Comparison of ENCODE assay signal across 1 cellular context in the genomic region with DNA sequence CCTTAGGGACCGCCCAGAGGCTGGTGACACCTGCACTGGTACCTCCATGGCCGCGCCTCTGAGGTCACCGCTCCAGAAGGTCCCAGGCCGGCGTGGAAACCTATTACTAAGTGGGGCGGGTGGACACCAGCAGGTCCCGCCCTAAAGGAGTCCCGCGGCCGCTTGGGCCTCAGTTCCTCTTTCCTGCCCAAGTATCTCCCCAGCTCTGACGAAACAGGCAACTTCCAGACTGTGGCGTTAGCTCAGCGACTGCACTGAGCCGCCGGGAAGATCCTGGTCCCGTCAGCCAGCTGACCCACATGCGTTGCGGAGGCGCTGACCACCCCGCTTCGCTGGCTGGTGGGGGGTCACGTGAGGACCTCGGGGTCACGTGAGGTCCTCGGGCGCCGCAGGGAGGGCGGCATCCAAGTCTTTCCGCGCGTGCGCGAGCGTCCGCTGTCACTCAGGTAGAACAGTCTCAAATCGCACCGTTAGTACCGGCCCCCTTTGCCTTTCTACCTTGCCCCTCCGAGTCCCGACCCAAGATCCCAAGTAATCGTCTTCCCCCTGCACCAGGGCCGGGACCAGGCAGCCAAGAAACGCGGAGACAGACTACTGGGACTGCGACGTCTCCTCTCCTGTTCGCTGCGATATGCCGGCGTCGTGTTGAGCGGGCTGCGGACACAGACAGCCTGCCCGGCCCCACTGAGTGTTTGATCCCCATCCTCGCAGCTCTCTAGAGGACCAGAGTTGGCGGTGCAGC.
TF ChIP-seq lines count a peak whose summit lies in the region.

No MANE protein-coding gene starts in this region.

TF ChIP-seq in HepG2, 621 proteins besides CTCF, POLR2A, EP300 and RAD21 (continued from another document and continues in another):
- TF ChIP-seq, protein P1, sequence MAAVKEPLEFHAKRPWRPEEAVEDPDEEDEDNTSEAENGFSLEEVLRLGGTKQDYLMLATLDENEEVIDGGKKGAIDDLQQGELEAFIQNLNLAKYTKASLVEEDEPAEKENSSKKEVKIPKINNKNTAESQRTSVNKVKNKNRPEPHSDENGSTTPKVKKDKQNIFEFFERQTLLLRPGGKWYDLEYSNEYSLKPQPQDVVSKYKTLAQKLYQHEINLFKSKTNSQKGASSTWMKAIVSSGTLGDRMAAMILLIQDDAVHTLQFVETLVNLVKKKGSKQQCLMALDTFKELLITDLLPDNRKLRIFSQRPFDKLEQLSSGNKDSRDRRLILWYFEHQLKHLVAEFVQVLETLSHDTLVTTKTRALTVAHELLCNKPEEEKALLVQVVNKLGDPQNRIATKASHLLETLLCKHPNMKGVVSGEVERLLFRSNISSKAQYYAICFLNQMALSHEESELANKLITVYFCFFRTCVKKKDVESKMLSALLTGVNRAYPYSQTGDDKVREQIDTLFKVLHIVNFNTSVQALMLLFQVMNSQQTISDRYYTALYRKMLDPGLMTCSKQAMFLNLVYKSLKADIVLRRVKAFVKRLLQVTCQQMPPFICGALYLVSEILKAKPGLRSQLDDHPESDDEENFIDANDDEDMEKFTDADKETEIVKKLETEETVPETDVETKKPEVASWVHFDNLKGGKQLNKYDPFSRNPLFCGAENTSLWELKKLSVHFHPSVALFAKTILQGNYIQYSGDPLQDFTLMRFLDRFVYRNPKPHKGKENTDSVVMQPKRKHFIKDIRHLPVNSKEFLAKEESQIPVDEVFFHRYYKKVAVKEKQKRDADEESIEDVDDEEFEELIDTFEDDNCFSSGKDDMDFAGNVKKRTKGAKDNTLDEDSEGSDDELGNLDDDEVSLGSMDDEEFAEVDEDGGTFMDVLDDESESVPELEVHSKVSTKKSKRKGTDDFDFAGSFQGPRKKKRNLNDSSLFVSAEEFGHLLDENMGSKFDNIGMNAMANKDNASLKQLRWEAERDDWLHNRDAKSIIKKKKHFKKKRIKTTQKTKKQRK (IDR thresholded peaks at IDR 0.05; ENCODE audit: low read length): no peak
- TF ChIP-seq, protein P2, sequence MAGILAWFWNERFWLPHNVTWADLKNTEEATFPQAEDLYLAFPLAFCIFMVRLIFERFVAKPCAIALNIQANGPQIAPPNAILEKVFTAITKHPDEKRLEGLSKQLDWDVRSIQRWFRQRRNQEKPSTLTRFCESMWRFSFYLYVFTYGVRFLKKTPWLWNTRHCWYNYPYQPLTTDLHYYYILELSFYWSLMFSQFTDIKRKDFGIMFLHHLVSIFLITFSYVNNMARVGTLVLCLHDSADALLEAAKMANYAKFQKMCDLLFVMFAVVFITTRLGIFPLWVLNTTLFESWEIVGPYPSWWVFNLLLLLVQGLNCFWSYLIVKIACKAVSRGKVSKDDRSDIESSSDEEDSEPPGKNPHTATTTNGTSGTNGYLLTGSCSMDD (CRISPR knock-in tag; IDR thresholded peaks at IDR 0.05): no peak
- no peak for TF ChIP-seq ZSCAN29 (CRISPR knock-in tag; conservative IDR thresholded peaks at IDR 0.05)
- peak; percentile 57 for TF ChIP-seq ZFX (CRISPR knock-in tag; IDR thresholded peaks at IDR 0.05; ENCODE audit: low read depth)
- TF ChIP-seq EHMT2 (IDR thresholded peaks at IDR 0.05; ENCODE audit: borderline replicate concordance, low read depth, low read length): no peak
- no peak for TF ChIP-seq KLF11 (CRISPR knock-in tag; IDR thresholded peaks at IDR 0.05)
- TF ChIP-seq, protein P3, sequence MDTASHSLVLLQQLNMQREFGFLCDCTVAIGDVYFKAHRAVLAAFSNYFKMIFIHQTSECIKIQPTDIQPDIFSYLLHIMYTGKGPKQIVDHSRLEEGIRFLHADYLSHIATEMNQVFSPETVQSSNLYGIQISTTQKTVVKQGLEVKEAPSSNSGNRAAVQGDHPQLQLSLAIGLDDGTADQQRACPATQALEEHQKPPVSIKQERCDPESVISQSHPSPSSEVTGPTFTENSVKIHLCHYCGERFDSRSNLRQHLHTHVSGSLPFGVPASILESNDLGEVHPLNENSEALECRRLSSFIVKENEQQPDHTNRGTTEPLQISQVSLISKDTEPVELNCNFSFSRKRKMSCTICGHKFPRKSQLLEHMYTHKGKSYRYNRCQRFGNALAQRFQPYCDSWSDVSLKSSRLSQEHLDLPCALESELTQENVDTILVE (CRISPR knock-in tag; IDR thresholded peaks at IDR 0.05): peak; percentile 39; the same call in 1 of the 2 replicates
- TF ChIP-seq, protein P4, sequence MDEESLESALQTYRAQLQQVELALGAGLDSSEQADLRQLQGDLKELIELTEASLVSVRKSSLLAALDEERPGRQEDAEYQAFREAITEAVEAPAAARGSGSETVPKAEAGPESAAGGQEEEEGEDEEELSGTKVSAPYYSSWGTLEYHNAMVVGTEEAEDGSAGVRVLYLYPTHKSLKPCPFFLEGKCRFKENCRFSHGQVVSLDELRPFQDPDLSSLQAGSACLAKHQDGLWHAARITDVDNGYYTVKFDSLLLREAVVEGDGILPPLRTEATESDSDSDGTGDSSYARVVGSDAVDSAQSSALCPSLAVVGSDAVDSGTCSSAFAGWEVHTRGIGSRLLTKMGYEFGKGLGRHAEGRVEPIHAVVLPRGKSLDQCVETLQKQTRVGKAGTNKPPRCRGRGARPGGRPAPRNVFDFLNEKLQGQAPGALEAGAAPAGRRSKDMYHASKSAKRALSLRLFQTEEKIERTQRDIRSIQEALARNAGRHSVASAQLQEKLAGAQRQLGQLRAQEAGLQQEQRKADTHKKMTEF (CRISPR knock-in tag; IDR thresholded peaks at IDR 0.05): peak; percentile 47; the same call in 1 of the 2 replicates
- TF ChIP-seq, protein P5, sequence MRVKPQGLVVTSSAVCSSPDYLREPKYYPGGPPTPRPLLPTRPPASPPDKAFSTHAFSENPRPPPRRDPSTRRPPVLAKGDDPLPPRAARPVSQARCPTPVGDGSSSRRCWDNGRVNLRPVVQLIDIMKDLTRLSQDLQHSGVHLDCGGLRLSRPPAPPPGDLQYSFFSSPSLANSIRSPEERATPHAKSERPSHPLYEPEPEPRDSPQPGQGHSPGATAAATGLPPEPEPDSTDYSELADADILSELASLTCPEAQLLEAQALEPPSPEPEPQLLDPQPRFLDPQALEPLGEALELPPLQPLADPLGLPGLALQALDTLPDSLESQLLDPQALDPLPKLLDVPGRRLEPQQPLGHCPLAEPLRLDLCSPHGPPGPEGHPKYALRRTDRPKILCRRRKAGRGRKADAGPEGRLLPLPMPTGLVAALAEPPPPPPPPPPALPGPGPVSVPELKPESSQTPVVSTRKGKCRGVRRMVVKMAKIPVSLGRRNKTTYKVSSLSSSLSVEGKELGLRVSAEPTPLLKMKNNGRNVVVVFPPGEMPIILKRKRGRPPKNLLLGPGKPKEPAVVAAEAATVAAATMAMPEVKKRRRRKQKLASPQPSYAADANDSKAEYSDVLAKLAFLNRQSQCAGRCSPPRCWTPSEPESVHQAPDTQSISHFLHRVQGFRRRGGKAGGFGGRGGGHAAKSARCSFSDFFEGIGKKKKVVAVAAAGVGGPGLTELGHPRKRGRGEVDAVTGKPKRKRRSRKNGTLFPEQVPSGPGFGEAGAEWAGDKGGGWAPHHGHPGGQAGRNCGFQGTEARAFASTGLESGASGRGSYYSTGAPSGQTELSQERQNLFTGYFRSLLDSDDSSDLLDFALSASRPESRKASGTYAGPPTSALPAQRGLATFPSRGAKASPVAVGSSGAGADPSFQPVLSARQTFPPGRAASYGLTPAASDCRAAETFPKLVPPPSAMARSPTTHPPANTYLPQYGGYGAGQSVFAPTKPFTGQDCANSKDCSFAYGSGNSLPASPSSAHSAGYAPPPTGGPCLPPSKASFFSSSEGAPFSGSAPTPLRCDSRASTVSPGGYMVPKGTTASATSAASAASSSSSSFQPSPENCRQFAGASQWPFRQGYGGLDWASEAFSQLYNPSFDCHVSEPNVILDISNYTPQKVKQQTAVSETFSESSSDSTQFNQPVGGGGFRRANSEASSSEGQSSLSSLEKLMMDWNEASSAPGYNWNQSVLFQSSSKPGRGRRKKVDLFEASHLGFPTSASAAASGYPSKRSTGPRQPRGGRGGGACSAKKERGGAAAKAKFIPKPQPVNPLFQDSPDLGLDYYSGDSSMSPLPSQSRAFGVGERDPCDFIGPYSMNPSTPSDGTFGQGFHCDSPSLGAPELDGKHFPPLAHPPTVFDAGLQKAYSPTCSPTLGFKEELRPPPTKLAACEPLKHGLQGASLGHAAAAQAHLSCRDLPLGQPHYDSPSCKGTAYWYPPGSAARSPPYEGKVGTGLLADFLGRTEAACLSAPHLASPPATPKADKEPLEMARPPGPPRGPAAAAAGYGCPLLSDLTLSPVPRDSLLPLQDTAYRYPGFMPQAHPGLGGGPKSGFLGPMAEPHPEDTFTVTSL (CRISPR knock-in tag; IDR thresholded peaks at IDR 0.05; ENCODE audit: borderline replicate concordance): 0 out of 2 replicates have a peak, but pooled peaks have one; percentile 25
- TF ChIP-seq, protein P6, sequence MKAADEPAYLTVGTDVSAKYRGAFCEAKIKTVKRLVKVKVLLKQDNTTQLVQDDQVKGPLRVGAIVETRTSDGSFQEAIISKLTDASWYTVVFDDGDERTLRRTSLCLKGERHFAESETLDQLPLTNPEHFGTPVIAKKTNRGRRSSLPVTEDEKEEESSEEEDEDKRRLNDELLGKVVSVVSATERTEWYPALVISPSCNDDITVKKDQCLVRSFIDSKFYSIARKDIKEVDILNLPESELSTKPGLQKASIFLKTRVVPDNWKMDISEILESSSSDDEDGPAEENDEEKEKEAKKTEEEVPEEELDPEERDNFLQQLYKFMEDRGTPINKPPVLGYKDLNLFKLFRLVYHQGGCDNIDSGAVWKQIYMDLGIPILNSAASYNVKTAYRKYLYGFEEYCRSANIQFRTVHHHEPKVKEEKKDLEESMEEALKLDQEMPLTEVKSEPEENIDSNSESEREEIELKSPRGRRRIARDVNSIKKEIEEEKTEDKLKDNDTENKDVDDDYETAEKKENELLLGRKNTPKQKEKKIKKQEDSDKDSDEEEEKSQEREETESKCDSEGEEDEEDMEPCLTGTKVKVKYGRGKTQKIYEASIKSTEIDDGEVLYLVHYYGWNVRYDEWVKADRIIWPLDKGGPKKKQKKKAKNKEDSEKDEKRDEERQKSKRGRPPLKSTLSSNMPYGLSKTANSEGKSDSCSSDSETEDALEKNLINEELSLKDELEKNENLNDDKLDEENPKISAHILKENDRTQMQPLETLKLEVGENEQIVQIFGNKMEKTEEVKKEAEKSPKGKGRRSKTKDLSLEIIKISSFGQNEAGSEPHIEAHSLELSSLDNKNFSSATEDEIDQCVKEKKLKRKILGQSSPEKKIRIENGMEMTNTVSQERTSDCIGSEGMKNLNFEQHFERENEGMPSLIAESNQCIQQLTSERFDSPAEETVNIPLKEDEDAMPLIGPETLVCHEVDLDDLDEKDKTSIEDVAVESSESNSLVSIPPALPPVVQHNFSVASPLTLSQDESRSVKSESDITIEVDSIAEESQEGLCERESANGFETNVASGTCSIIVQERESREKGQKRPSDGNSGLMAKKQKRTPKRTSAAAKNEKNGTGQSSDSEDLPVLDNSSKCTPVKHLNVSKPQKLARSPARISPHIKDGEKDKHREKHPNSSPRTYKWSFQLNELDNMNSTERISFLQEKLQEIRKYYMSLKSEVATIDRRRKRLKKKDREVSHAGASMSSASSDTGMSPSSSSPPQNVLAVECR (CRISPR knock-in tag; IDR thresholded peaks at IDR 0.05; ENCODE audit: borderline replicate concordance): peak; percentile 61; the same call in 1 of the 2 replicates
- TF ChIP-seq NFYB (CRISPR knock-in tag; IDR thresholded peaks at IDR 0.05): no peak
- TF ChIP-seq FOXA3 (CRISPR knock-in tag; IDR thresholded peaks at IDR 0.05): no peak
- TF ChIP-seq, protein P7, sequence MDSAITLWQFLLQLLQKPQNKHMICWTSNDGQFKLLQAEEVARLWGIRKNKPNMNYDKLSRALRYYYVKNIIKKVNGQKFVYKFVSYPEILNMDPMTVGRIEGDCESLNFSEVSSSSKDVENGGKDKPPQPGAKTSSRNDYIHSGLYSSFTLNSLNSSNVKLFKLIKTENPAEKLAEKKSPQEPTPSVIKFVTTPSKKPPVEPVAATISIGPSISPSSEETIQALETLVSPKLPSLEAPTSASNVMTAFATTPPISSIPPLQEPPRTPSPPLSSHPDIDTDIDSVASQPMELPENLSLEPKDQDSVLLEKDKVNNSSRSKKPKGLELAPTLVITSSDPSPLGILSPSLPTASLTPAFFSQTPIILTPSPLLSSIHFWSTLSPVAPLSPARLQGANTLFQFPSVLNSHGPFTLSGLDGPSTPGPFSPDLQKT (CRISPR knock-in tag; IDR thresholded peaks at IDR 0.05; ENCODE audit: borderline replicate concordance): no peak
- TF ChIP-seq CHD4 (IDR thresholded peaks at IDR 0.05; ENCODE audit: borderline replicate concordance, low read length): no peak
- no peak for TF ChIP-seq ZNF3 (CRISPR knock-in tag; IDR thresholded peaks at IDR 0.05)
- TF ChIP-seq KLF16 (CRISPR knock-in tag; IDR thresholded peaks at IDR 0.05): peak in 1 of 2 experiments; percentile 33; a peak in 1 of 4 replicates
- TF ChIP-seq, protein P8, sequence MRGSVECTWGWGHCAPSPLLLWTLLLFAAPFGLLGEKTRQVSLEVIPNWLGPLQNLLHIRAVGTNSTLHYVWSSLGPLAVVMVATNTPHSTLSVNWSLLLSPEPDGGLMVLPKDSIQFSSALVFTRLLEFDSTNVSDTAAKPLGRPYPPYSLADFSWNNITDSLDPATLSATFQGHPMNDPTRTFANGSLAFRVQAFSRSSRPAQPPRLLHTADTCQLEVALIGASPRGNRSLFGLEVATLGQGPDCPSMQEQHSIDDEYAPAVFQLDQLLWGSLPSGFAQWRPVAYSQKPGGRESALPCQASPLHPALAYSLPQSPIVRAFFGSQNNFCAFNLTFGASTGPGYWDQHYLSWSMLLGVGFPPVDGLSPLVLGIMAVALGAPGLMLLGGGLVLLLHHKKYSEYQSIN (CRISPR knock-in tag; IDR thresholded peaks at IDR 0.05; ENCODE audit: borderline replicate concordance): no peak
- no peak; the same call in 1 of the 2 replicates for TF ChIP-seq ZNF224 (CRISPR knock-in tag; IDR thresholded peaks at IDR 0.05)
- TF ChIP-seq HNRNPL (IDR thresholded peaks at IDR 0.05; ENCODE audit: low read depth, low read length): no peak
- no peak for TF ChIP-seq JUND (CRISPR knock-in tag; IDR thresholded peaks at IDR 0.05)
- TF ChIP-seq HOXA3 (CRISPR knock-in tag; IDR thresholded peaks at IDR 0.05): peak; percentile 65
- TF ChIP-seq ZNF761 (CRISPR knock-in tag; conservative IDR thresholded peaks at IDR 0.05): no peak
- TF ChIP-seq U2AF1 (optimal IDR thresholded peaks at IDR 0.05; ENCODE audit: low read depth, low read length): no peak
- TF ChIP-seq, protein P9, sequence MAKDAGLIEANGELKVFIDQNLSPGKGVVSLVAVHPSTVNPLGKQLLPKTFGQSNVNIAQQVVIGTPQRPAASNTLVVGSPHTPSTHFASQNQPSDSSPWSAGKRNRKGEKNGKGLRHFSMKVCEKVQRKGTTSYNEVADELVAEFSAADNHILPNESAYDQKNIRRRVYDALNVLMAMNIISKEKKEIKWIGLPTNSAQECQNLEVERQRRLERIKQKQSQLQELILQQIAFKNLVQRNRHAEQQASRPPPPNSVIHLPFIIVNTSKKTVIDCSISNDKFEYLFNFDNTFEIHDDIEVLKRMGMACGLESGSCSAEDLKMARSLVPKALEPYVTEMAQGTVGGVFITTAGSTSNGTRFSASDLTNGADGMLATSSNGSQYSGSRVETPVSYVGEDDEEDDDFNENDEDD (CRISPR knock-in tag; IDR thresholded peaks at IDR 0.05; ENCODE audit: borderline replicate concordance): peak; percentile 57
- no peak for TF ChIP-seq CBX1 (IDR thresholded peaks at IDR 0.05; ENCODE audit: low read depth)
- TF ChIP-seq, protein P10, sequence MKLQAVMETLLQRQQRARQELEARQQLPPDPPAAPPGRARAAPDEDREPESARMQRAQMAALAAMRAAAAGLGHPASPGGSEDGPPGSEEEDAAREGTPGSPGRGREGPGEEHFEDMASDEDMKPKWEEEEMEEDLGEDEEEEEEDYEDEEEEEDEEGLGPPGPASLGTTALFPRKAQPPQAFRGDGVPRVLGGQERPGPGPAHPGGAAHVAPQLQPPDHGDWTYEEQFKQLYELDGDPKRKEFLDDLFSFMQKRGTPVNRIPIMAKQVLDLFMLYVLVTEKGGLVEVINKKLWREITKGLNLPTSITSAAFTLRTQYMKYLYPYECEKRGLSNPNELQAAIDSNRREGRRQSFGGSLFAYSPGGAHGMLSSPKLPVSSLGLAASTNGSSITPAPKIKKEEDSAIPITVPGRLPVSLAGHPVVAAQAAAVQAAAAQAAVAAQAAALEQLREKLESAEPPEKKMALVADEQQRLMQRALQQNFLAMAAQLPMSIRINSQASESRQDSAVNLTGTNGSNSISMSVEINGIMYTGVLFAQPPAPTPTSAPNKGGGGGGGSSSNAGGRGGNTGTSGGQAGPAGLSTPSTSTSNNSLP (IDR thresholded peaks at IDR 0.05; ENCODE audit: low read depth, low read length): no peak
- no peak for TF ChIP-seq ATF7 (IDR thresholded peaks at IDR 0.05)
- TF ChIP-seq ATF7 (CRISPR knock-in tag; IDR thresholded peaks at IDR 0.05): no peak
